In genomic region chr2:39737661-39738060, GRCh38 we compare ENCODE assay signal across 11 cellular contexts. TPM values are rescaled to one million over a fixed set of nuclear protein-coding genes. Genes with fewer than 3 reads are reported as not detected.
DNase-seq lines count a peak whose midpoint lies in the region; ATAC-seq, FAIRE-seq and TF ChIP-seq lines count a peak whose summit lies in the region.
"Had no signal": no experiment of that assay in that cellular context is flagged by ENCODE, and none has a peak within 500 bp of the region (broad histone marks: within the 10 kb centered on the region; RNA-seq: fewer than 3 reads in every experiment).

No MANE protein-coding gene starts in this region.

- no peak overlapping the region for H3K4me3 Mint-ChIP-seq in T-cell
- H3K4me3 Mint-ChIP-seq: immature natural killer cell had no signal

- FAIRE-seq in bronchial epithelial cell (lab: Jason Lieb, UNC) = no peak

- H3K9me3 ChIP-seq in A673 (ENCODE audit: low read depth, low read length, poor library complexity, severe bottlenecking) (no peaks in the 10 kb centered on the region), HUES64 (ENCODE audit: insufficient read depth, low read depth, low read length) (no peaks in the 10 kb centered on the region), mesenchymal stem cell (ENCODE audit: control insufficient read depth, low read length) (no peaks in the 10 kb centered on the region), tibial nerve (no peaks in the 10 kb centered on the region)
- H3K9me3 ChIP-seq: transverse colon had no signal

- H3K36me3 ChIP-seq in A673 (ENCODE audit: insufficient read depth, low read length, poor library complexity, severe bottlenecking) = peaks cover 18% of the 10 kb centered on the region
- H3K36me3 ChIP-seq in HUES64 (ENCODE audit: insufficient read depth, low read length) = peaks cover 76% of the 10 kb centered on the region
- H3K36me3 ChIP-seq in bronchial epithelial cell (ENCODE audit: control insufficient read depth, insufficient read depth, low read length) = peaks cover 19% of the 10 kb centered on the region
- peaks cover 0 to 80% of the 10 kb centered on the region in 2 experiments for H3K36me3 ChIP-seq in mesenchymal stem cell (ENCODE audit: control insufficient read depth in 1 of 2, insufficient read depth in 2 of 2, low read depth in 1 of 2, low read length in 2 of 2)
- peaks cover 0 to 94% (median 0%) of the 10 kb centered on the region in 3 donors for H3K36me3 ChIP-seq in tibial nerve

- no peaks in the 10 kb centered on the region for H3K27me3 Mint-ChIP-seq in T-cell

- H3K23ac ChIP-seq in mesenchymal stem cell (ENCODE audit: low read length in 2 of 2) = no peak overlapping the region

- peaks cover 65% of the 10 kb centered on the region for H3K36me3 Mint-ChIP-seq in T-cell

- POLR2A ChIA-PET in A673 (lab: Charles Lee; ENCODE audit: low non-redundant PET) (no interaction called here), T-cell (lab: Charles Lee) (no interaction called here)

- H4K91ac ChIP-seq in mesenchymal stem cell (ENCODE audit: low read length) = peak overlapping the region; percentile 52

- H2BK15ac ChIP-seq in mesenchymal stem cell (ENCODE audit: low read depth, poor library complexity, severe bottlenecking) = no peak overlapping the region

- H4K8ac ChIP-seq in mesenchymal stem cell (ENCODE audit: low read length) = peak overlapping the region; percentile 10

- TF ChIP-seq EP300 in tibial nerve (IDR thresholded peaks at IDR 0.05) = no peak

- H3K4me2 ChIP-seq in mesenchymal stem cell (ENCODE audit: low read length, poor library complexity, severe bottlenecking) = peak overlapping the region; percentile 48

- CTCF ChIA-PET in A673 (lab: Charles Lee) (interaction anchor here (0.5 kb wide), 1 partner anchor 19 kb away, joined by 3 read pairs; no protein-coding TSS in a partner anchor), T-cell (lab: Charles Lee) (no interaction called here)

- H3K4me3 ChIP-seq in A673 (ENCODE audit: low read depth, low read length, poor library complexity, severe bottlenecking) (no peak overlapping the region), HUES64 (ENCODE audit: low read length) (no peak overlapping the region), bronchial epithelial cell (ENCODE audit: low read depth, low read length) (no peak overlapping the region), mesenchymal stem cell (ENCODE audit: insufficient read depth in 1 of 2, low read depth in 1 of 2, low read length in 2 of 2) (no peak overlapping the region), tibial nerve (no peak overlapping the region)
- H3K4me3 ChIP-seq: transverse colon had no signal

- intact Hi-C loops in A673 (cut with micrococcal nuclease; ENCODE audit: unreplicated experiment) = loop anchor here (10.0 kb wide), 1 partner anchor 683 kb away; no protein-coding TSS in a partner anchor

- ATAC-seq in T-cell (replicated peaks in 1 of 4) = no peak

- H3K27me3 ChIP-seq in A673 (replicated peaks; ENCODE audit: insufficient read depth, low read depth, low read length, poor library complexity) = no peaks in the 10 kb centered on the region
- H3K27me3 ChIP-seq in HUES64 (ENCODE audit: insufficient read depth, low read length) = no peaks in the 10 kb centered on the region
- H3K27me3 ChIP-seq in bronchial epithelial cell (ENCODE audit: control insufficient read depth, insufficient read depth, low read length) = no peaks in the 10 kb centered on the region
- H3K27me3 ChIP-seq in mesenchymal stem cell (ENCODE audit: control insufficient read depth in 1 of 2, insufficient read depth in 1 of 2, low read length in 2 of 2) = no peaks in the 10 kb centered on the region
- no peaks in the 10 kb centered on the region for H3K27me3 ChIP-seq in tibial nerve
- H3K27me3 ChIP-seq: transverse colon had no signal

- DNase-seq in A673 (ENCODE audit: low spot score) (peak; percentile 81), bronchial epithelial cell (ENCODE audit: low read depth) (peak; percentile 27), mesenchymal stem cell (peak; percentile 89), tibial nerve (ENCODE audit: low spot score in 2 of 2) (no peak), T-cell (no peak)
- no peak for DNase-seq in activated CD4-positive, alpha-beta T cell treated with anti-CD3 and anti-CD28 coated beads for 48 hours
- DNase-seq in stimulated activated CD4-positive, alpha-beta T cell treated with anti-CD3 and anti-CD28 coated beads, Interleukin-1b, Interleukin-23, amount 100 ng/mL, for 48 hours = no peak
- DNase-seq: C1 segment of cervical spinal cord, immature natural killer cell, transverse colon had no signal

- TF ChIP-seq CTCF in A673 (conservative IDR thresholded peaks at IDR 0.05; ENCODE audit: low read depth, low read length) (no peak), bronchial epithelial cell (IDR thresholded peaks at IDR 0.05; ENCODE audit: insufficient read depth, low read length, severe bottlenecking) (no peak), tibial nerve (IDR thresholded peaks at IDR 0.05) (no peak)

- H3K18ac ChIP-seq in mesenchymal stem cell (ENCODE audit: low read depth in 1 of 2, low read length in 2 of 2) = peak overlapping the region; percentile 44 to 93

- BruUV-seq in A673 (replicated peaks; lab: Mats Ljungman, UMichigan) = no TSS peak

- H3K79me1 ChIP-seq in mesenchymal stem cell (replicated peaks; ENCODE audit: low read length, poor library complexity, severe bottlenecking) = peaks cover 13% of the 10 kb centered on the region

- peak overlapping the region; percentile 72 for H2AK5ac ChIP-seq in mesenchymal stem cell (ENCODE audit: low read length, severe bottlenecking)

- H3K9me3 Mint-ChIP-seq in T-cell = no peaks in the 10 kb centered on the region
- H3K9me3 Mint-ChIP-seq: immature natural killer cell had no signal

- no peak overlapping the region for H2AFZ ChIP-seq in mesenchymal stem cell (ENCODE audit: low read depth, low read length)

- peak overlapping the region; percentile 61 for H2BK5ac ChIP-seq in mesenchymal stem cell (ENCODE audit: low read depth, low read length, poor library complexity, severe bottlenecking)

- peak overlapping the region in 1 of 2 experiments; percentile 12 for H3K4ac ChIP-seq in mesenchymal stem cell (ENCODE audit: low read depth in 1 of 2, low read length in 2 of 2)

- TF ChIP-seq POLR2A in tibial nerve (IDR thresholded peaks at IDR 0.05) = no peak

- WGBS in HUES64 = 34% methylated on average over 8 of the region's 8 CpGs
- 9% methylated on average over 8 of the region's 8 CpGs for WGBS in mesenchymal stem cell
- 71 to 75% methylated on average over 8 of the region's 8 CpGs for WGBS in tibial nerve, 2 donors

- peaks cover 0 to 6% (median 0%) of the 10 kb centered on the region in 3 donors for H3K4me1 Mint-ChIP-seq in T-cell
- H3K4me1 Mint-ChIP-seq: immature natural killer cell had no signal

- no peak overlapping the region for H3K27ac Mint-ChIP-seq in T-cell

- H2BK12ac ChIP-seq in mesenchymal stem cell (ENCODE audit: low read length in 2 of 2) = peak overlapping the region in 1 of 2 experiments; percentile 71

- H3K14ac ChIP-seq in mesenchymal stem cell (ENCODE audit: low read length in 2 of 2) = no peak overlapping the region

- H3K27ac ChIP-seq in A673 (ENCODE audit: low read depth, low read length, poor library complexity, severe bottlenecking) (peak overlapping the region; percentile 12), HUES64 (ENCODE audit: low read depth, low read length) (peak overlapping the region; percentile 11; the same call in 1 of the 2 replicates), mesenchymal stem cell (ENCODE audit: low read length, poor library complexity, severe bottlenecking) (peak overlapping the region; percentile 79), tibial nerve (no peak overlapping the region)
- H3K27ac ChIP-seq: transverse colon had no signal

- H3K9ac ChIP-seq in HUES64 (ENCODE audit: low read depth, low read length) = no peak overlapping the region
- peak overlapping the region; percentile 14 for H3K9ac ChIP-seq in mesenchymal stem cell (ENCODE audit: low read length)

- no peak overlapping the region for H2BK120ac ChIP-seq in mesenchymal stem cell (ENCODE audit: low read depth, low read length)

- H3K4me1 ChIP-seq in A673 (ENCODE audit: insufficient read depth, low read length, poor library complexity, severe bottlenecking) = peaks cover 38% of the 10 kb centered on the region
- peaks cover 18% of the 10 kb centered on the region for H3K4me1 ChIP-seq in HUES64 (ENCODE audit: insufficient read depth, low read length)
- H3K4me1 ChIP-seq in mesenchymal stem cell (ENCODE audit: control insufficient read depth, insufficient read depth, low read depth, low read length) = peaks cover 13% of the 10 kb centered on the region
- no peaks in the 10 kb centered on the region for H3K4me1 ChIP-seq in tibial nerve
- H3K4me1 ChIP-seq: transverse colon had no signal

RNA-seq across cellular contexts. Expression of gene THUMPD2, which starts 41.4 kb away (rescaled TPM):
- total RNA-seq in A673 (2021) = 14.1 and 14.8 TPM in 2 replicates
- 13.7 TPM for polyA plus RNA-seq in HUES64 (2013, experiment 1 of 2)
- polyA plus RNA-seq in HUES64 (2013, experiment 2 of 2) = 13.8 TPM
- total RNA-seq in bronchial epithelial cell = 8.8 and 10.3 TPM in 2 replicates
- polyA plus RNA-seq in mesenchymal stem cell (2013, experiment 1 of 2) = 6.5 TPM
- 6.9 TPM for polyA plus RNA-seq in mesenchymal stem cell (2013, experiment 2 of 2)
- total RNA-seq in tibial nerve = 10 to 100 TPM; 12.0 to 23.7 (median 16.1) TPM
- total RNA-seq in T-cell = 10 to 100 TPM in 3 of 5 donors, 1 to 10 TPM in 2; 7.9 to 12.0 (median 11.8) TPM

Comparison
In these comparisons a context has a peak if more than half of its experiments do, and no peak if none do; other contexts are left out.
1. DNase-seq: peak in A673 (single experiment), bronchial epithelial cell (single experiment) and mesenchymal stem cell (single experiment); none in activated CD4-positive, alpha-beta T cell treated with anti-CD3 and anti-CD28 coated beads for 48 hours (single experiment), tibial nerve (0 of 2), T-cell (0 of 34) and stimulated activated CD4-positive, alpha-beta T cell treated with anti-CD3 and anti-CD28 coated beads, Interleukin-1b, Interleukin-23, amount 100 ng/mL, for 48 hours (single experiment).
2. H3K27ac ChIP-seq: peak in A673 (single experiment), HUES64 (single experiment) and mesenchymal stem cell (single experiment); none in tibial nerve (0 of 4).